1 cellular context compared by ENCODE assay signal in the genomic region with DNA sequence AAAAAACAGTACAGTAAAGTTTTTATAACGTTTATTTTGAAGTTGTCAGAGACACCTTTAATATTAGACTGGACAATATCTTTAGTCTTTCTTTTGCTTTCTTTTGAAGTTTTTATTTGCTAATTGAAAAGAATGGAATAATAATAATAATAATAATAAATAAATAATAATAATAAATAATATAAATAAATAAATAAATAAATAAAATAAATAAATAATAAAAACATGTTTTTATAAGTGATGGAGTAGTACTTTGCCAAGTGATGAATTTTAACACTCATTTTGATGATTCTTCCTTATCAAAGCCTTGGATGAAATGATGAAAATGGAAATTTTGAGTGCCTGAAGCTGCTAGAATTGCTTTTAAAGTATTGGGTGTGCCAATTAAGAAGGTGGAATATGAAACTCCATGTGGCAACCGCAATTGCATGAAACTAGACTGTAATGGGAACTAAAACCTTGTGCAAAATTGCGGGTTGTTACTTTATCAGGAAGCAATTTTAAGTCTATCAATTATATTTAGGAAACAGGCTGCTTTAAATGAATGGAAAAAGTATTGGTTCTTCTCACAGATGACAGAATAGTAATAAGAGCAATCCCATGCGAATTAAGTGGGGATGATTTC.
TF ChIP-seq lines count a peak whose summit lies in the region.

No MANE protein-coding gene starts in this region.

TF ChIP-seq in IMR-90, 13 proteins besides CTCF, POLR2A, EP300 and RAD21:
- TF ChIP-seq, protein P1, sequence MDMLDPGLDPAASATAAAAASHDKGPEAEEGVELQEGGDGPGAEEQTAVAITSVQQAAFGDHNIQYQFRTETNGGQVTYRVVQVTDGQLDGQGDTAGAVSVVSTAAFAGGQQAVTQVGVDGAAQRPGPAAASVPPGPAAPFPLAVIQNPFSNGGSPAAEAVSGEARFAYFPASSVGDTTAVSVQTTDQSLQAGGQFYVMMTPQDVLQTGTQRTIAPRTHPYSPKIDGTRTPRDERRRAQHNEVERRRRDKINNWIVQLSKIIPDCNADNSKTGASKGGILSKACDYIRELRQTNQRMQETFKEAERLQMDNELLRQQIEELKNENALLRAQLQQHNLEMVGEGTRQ (IDR thresholded peaks at IDR 0.05; ENCODE audit: low read depth, low read length) = no peak
- TF ChIP-seq SMC3 (IDR thresholded peaks at IDR 0.05; ENCODE audit: low read depth, low read length) (no peak), BHLHE40 (IDR thresholded peaks at IDR 0.05; ENCODE audit: low read depth, low read length) (no peak), NFE2L2 (IDR thresholded peaks at IDR 0.05; ENCODE audit: low read depth, low read length) (no peak), MAFK (IDR thresholded peaks at IDR 0.05; ENCODE audit: low read depth, low read length) (no peak), CHD1 (IDR thresholded peaks at IDR 0.05; ENCODE audit: low read depth, low read length) (no peak), FOS (IDR thresholded peaks at IDR 0.05; ENCODE audit: low read depth, low read length) (no peak), RFX5 (IDR thresholded peaks at IDR 0.05; ENCODE audit: low read depth, low read length) (no peak)
